7 cellular contexts compared by ENCODE assay signal in the genomic region with DNA sequence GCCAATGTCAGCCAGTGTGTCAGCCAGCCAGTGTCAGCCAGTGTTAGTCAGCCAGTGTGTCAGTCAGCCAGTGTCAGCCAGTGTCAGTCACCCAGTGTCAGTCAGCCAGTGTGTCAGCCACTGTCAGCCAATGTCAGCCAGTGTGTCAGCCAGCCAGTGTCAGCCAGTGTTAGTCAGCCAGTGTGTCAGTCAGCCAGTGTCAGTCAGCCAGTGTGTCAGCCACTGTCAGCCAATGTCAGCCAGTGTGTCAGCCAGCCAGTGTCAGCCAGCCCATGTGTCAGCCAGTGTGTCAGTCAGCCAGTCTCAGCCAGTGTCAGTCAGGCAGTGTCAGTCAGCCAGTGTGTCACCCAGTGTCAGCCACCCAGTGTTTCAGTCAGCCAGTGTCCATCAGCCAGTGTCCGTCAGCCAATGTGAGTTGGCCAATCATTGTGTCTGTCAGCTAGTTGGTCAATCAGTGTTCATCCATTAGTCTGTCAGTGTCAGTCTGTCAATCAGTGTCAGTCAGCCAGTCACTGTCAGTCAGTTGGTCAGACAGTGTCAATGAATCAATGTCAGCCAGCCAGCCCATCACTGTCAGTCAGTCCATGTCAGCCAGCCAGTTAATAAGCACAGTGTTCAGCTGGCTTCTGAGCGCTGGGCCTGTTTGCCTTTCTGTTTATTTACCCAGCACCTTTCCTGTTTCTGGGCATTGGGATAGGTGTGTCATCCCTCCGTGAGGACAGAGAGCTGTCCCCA. TPM values are rescaled to one million over a fixed set of nuclear protein-coding genes. Genes with fewer than 3 reads are reported as not detected.
DNase-seq lines count a peak whose midpoint lies in the region; ATAC-seq, FAIRE-seq and TF ChIP-seq lines count a peak whose summit lies in the region.
"Not testable (repeated sequence)": the region's sequence is repeated elsewhere in the genome, so short reads cannot be mapped to it uniquely, and the experiment has no call there.

No MANE protein-coding gene starts in this region.

- not testable (repeated sequence) for H3K9me3 ChIP-seq in H1 (ENCODE audit: insufficient read depth in 2 of 2, low read depth in 1 of 2, low read length in 1 of 2); mesenchymal stem cell (ENCODE audit: control insufficient read depth, low read length); sigmoid colon

- not testable (repeated sequence) for H3K14ac ChIP-seq in H1 (ENCODE audit: insufficient read length)
- H3K14ac ChIP-seq in mesenchymal stem cell (ENCODE audit: low read length in 2 of 2): peak overlapping the region in 1 of 2 experiments; percentile 0

- not testable (repeated sequence) for H3K9ac ChIP-seq in H1 (replicated peaks in 1 of 4; ENCODE audit: extremely low read depth in 1 of 4, low read depth in 3 of 4, low read length in 3 of 4); mesenchymal stem cell (ENCODE audit: low read length)

- POLR2A ChIA-PET in H1 (lab: Charles Lee; ENCODE audit: partially characterized antibody): not testable (repeated sequence)

- TF ChIP-seq EP300 in H1 (IDR thresholded peaks at IDR 0.05; ENCODE audit: borderline replicate concordance in 1 of 2, low read depth in 2 of 2, low read length in 2 of 2); sigmoid colon (IDR thresholded peaks at IDR 0.05): not testable (repeated sequence)

- TF ChIP-seq RAD21 in H1 (IDR thresholded peaks at IDR 0.05 in 1 of 2, conservative IDR thresholded peaks at IDR 0.05 in 1 of 2; ENCODE audit: low read depth in 2 of 2, low read length in 2 of 2): not testable (repeated sequence)

- not testable (repeated sequence) for H2BK120ac ChIP-seq in H1 (replicated peaks; ENCODE audit: low read depth, low read length); mesenchymal stem cell (ENCODE audit: low read depth, low read length)

- TF ChIP-seq CTCF in H1 (IDR thresholded peaks at IDR 0.05; ENCODE audit: control extremely low read depth in 1 of 3, insufficient read depth in 1 of 3, low read depth in 1 of 3, low read length in 3 of 3); sigmoid colon (IDR thresholded peaks at IDR 0.05): not testable (repeated sequence)

- not testable (repeated sequence) for H2AK5ac ChIP-seq in H1 (ENCODE audit: low read depth, low read length); mesenchymal stem cell (ENCODE audit: low read length, severe bottlenecking)

- H2BK5ac ChIP-seq in H1 (ENCODE audit: low read depth, low read length); mesenchymal stem cell (ENCODE audit: low read depth, low read length, poor library complexity, severe bottlenecking): not testable (repeated sequence)

- intact Hi-C loops in sigmoid colon (cut with DNase I): not testable (repeated sequence)

- not testable (repeated sequence) for H3K4me3 ChIP-seq in H1 (ENCODE audit: extremely low read depth in 1 of 4, insufficient read depth in 2 of 4, low read depth in 3 of 4, low read length in 4 of 4); mesenchymal stem cell (ENCODE audit: insufficient read depth in 1 of 2, low read depth in 1 of 2, low read length in 2 of 2); sigmoid colon

- H3K36me3 ChIP-seq in H1 (ENCODE audit: control insufficient read depth in 2 of 4, insufficient read depth in 4 of 4, low read length in 3 of 4); mesenchymal stem cell (ENCODE audit: control insufficient read depth in 1 of 2, insufficient read depth in 2 of 2, low read depth in 1 of 2, low read length in 2 of 2); sigmoid colon: not testable (repeated sequence)

- not testable (repeated sequence) for H4K5ac ChIP-seq in H1 (ENCODE audit: insufficient read length, low read depth, low read length)

- H3K23me2 ChIP-seq in H1 (ENCODE audit: low read depth, low read length): not testable (repeated sequence)

- not testable (repeated sequence) for H3K4me1 ChIP-seq in H1 (replicated peaks in 1 of 4; ENCODE audit: control insufficient read depth in 3 of 4, insufficient read depth in 4 of 4, low read length in 3 of 4); sigmoid colon
- peaks cover 18% of the 10 kb centered on the region for H3K4me1 ChIP-seq in mesenchymal stem cell (ENCODE audit: control insufficient read depth, insufficient read depth, low read depth, low read length)

- not testable (repeated sequence) for H3K27ac ChIP-seq in H1 (ENCODE audit: low read depth, low read length); mesenchymal stem cell (ENCODE audit: low read length, poor library complexity, severe bottlenecking); sigmoid colon

- not testable (repeated sequence) for H4K20me1 ChIP-seq in H1 (replicated peaks in 1 of 2; ENCODE audit: control insufficient read depth in 1 of 2, insufficient read depth in 2 of 2, low read length in 2 of 2)

- not testable (repeated sequence) for H3K18ac ChIP-seq in H1 (ENCODE audit: extremely low read depth, low read length)
- peak overlapping the region in 1 of 2 experiments; percentile 28 for H3K18ac ChIP-seq in mesenchymal stem cell (ENCODE audit: low read depth in 1 of 2, low read length in 2 of 2)

- H3K4me2 ChIP-seq in H1 (ENCODE audit: insufficient read depth in 1 of 2, low read depth in 2 of 2, low read length in 2 of 2); mesenchymal stem cell (ENCODE audit: low read length, poor library complexity, severe bottlenecking): not testable (repeated sequence)

- not testable (repeated sequence) for H2AFZ ChIP-seq in H1 (ENCODE audit: low read length); mesenchymal stem cell (ENCODE audit: low read depth, low read length)

- H3K56ac ChIP-seq in H1 (replicated peaks; ENCODE audit: insufficient read length, low read depth, low read length): not testable (repeated sequence)

- not testable (repeated sequence) for H2BK20ac ChIP-seq in H1 (ENCODE audit: low read length)

- CTCF ChIA-PET in H1 (lab: Charles Lee; ENCODE audit: partially characterized antibody): interaction anchor here (0.9 to 3.1 kb wide), 2 partner anchors 12 to 73 kb away, joined by 3 to 16 read pairs; no protein-coding TSS in a partner anchor

- not testable (repeated sequence) for H3K23ac ChIP-seq in H1 (ENCODE audit: insufficient read length); mesenchymal stem cell (ENCODE audit: low read length in 2 of 2)

- H3K4ac ChIP-seq in H1 (replicated peaks; ENCODE audit: insufficient read length, low read depth, low read length); mesenchymal stem cell (ENCODE audit: low read depth in 1 of 2, low read length in 2 of 2): not testable (repeated sequence)

- WGBS in H1 (ENCODE audit: extremely low coverage in 1 of 2, insufficient coverage in 1 of 2, insufficient read length in 1 of 2, insufficient replicate concordance in 2 of 2, low coverage in 1 of 2, low lambda C conversion rate in 2 of 2, missing lambda C conversion rate in 1 of 2), 2 experiments: 68% methylated on average over 3 of the region's 3 CpGs; no CpG with 5 or more reads in 1 of the 2 experiments
- WGBS in mesenchymal stem cell: 82% methylated on average over 3 of the region's 3 CpGs
- WGBS in sigmoid colon, 2 donors: 47 to 80% methylated on average over 3 of the region's 3 CpGs

- DNase-seq in NCI-H748 (lab: John Stamatoyannopoulos, UW; ENCODE audit: unreplicated experiment): peak; percentile 11
- peak; percentile 64 for DNase-seq in activated effector memory CD4-positive, alpha-beta T cell treated with anti-CD3 and anti-CD28 coated beads, Interleukin-2, amount 50 U/mL, for 16 hours
- not testable (repeated sequence) for DNase-seq in H1 (ENCODE audit: low read depth in 1 of 2, low spot score in 2 of 2); mesenchymal stem cell
- DNase-seq in sigmoid colon: peak; percentile 21

- TF ChIP-seq POLR2A in H1 (IDR thresholded peaks at IDR 0.05; ENCODE audit: control extremely low read depth in 1 of 2, low read depth in 2 of 2, low read length in 2 of 2); sigmoid colon (IDR thresholded peaks at IDR 0.05): not testable (repeated sequence)

- H4K91ac ChIP-seq in H1 (replicated peaks; ENCODE audit: insufficient read length, low read length): not testable (repeated sequence)
- H4K91ac ChIP-seq in mesenchymal stem cell (ENCODE audit: low read length): peak overlapping the region; percentile 36

- H3K27me3 ChIP-seq in H1 (replicated peaks in 1 of 4; ENCODE audit: control insufficient read depth in 3 of 4, extremely low read depth in 1 of 4, insufficient read depth in 3 of 4, low read length in 3 of 4); sigmoid colon: not testable (repeated sequence)
- H3K27me3 ChIP-seq in mesenchymal stem cell (ENCODE audit: control insufficient read depth in 1 of 2, insufficient read depth in 1 of 2, low read length in 2 of 2): peaks cover 0 to 44% of the 10 kb centered on the region in 2 experiments

- H3K79me2 ChIP-seq in H1 (ENCODE audit: control insufficient read depth in 1 of 2, insufficient read depth in 2 of 2, low read length in 2 of 2): not testable (repeated sequence)

- ATAC-seq in GM18907 (IDR thresholded peaks at IDR 0.05; ENCODE audit: unreplicated experiment): peak; percentile 26
- ATAC-seq in activated CD4-positive, CD25-positive, alpha-beta regulatory T cell treated with anti-CD3 and anti-CD28 coated beads, Interleukin-2, amount 50 U/mL, for 24 hours: peak; percentile 11 to 39

- peak overlapping the region; percentile 79; the same call in 1 of the 2 replicates for H4K8ac ChIP-seq in H1 (ENCODE audit: extremely low read depth, insufficient read depth, low read length)
- not testable (repeated sequence) for H4K8ac ChIP-seq in mesenchymal stem cell (ENCODE audit: low read length)

- not testable (repeated sequence) for H2BK12ac ChIP-seq in H1 (ENCODE audit: low read depth, low read length)
- H2BK12ac ChIP-seq in mesenchymal stem cell (ENCODE audit: low read length in 2 of 2): peak overlapping the region; percentile 19 to 20

- not testable (repeated sequence) for H2BK15ac ChIP-seq in H1 (ENCODE audit: low read length); mesenchymal stem cell (ENCODE audit: low read depth, poor library complexity, severe bottlenecking)

- FAIRE-seq in H1 (lab: Jason Lieb, UNC): not testable (repeated sequence)

- not testable (repeated sequence) for H3K79me1 ChIP-seq in H1 (ENCODE audit: low read depth, low read length); mesenchymal stem cell (replicated peaks; ENCODE audit: low read length, poor library complexity, severe bottlenecking)

RNA-seq across cellular contexts. Expression of gene ZC3H12D, which starts 40.3 kb away (rescaled TPM):
- total RNA-seq in H1 (2021; fragmentation: NEBNext Ultra II Directional; extraction: Animal tissue kit (Norgen Biotek cat#: 25700)): 0.07 and 0.08 TPM in 2 replicates
- polyA plus RNA-seq in H1 (2011; rRNA removed): 0.05 TPM in 2 replicates
- polyA plus RNA-seq in H1 (2011; cell fraction: cytosol; rRNA removed): 0.13 TPM
- polyA plus RNA-seq in H1 (2011; cell fraction: nucleus; rRNA removed): 0.20 TPM
- 0.03 to 0.09 TPM in 2 of 4 replicates, not detected in the others for polyA plus RNA-seq in H1 (2012, experiment 1 of 2)
- not detected for polyA plus RNA-seq in H1 (2012, experiment 2 of 2)
- 0.10 TPM for polyA plus RNA-seq in H1 (2013, experiment 1 of 2)
- 0.04 TPM for polyA plus RNA-seq in H1 (2013, experiment 2 of 2)
- 0.05 and 0.09 TPM in 2 replicates for polyA minus RNA-seq in H1 (2011; rRNA and poly(A)+ RNA removed)
- polyA minus RNA-seq in H1 (2011; cell fraction: cytosol; rRNA and poly(A)+ RNA removed): not detected
- polyA minus RNA-seq in H1 (2011; cell fraction: nucleus; rRNA and poly(A)+ RNA removed): 0.20 TPM
- 0.04 TPM for polyA plus RNA-seq in mesenchymal stem cell (2013, experiment 1 of 2)
- polyA plus RNA-seq in mesenchymal stem cell (2013, experiment 2 of 2): 0.04 TPM
- 1 to 10 TPM in 3 of 4 donors, under 1 TPM in 1; 0.71 to 4.9 (median 1.2) TPM for total RNA-seq in sigmoid colon
- 1 to 10 TPM; 3.6 to 9.2 (median 8.3) TPM for polyA plus RNA-seq in sigmoid colon

RNA-seq across cellular contexts. Expression of gene SUMO4, which starts 44.5 kb away (rescaled TPM):
- 1.0 and 1.3 TPM in 2 replicates for total RNA-seq in H1 (2021; fragmentation: NEBNext Ultra II Directional; extraction: Animal tissue kit (Norgen Biotek cat#: 25700))
- polyA plus RNA-seq in H1 (2011; rRNA removed) (0.09 TPM in 1 of 2 replicates, not detected in the other), sigmoid colon (under 1 TPM in 1 of 3 donors, not detected in 2; 0.39 TPM)
- not detected for polyA plus RNA-seq in H1 (2011; cell fraction: cytosol; rRNA removed)
- 0.29 TPM for polyA plus RNA-seq in H1 (2011; cell fraction: nucleus; rRNA removed)
- 0.15 to 0.35 TPM in 2 of 4 replicates, not detected in the others for polyA plus RNA-seq in H1 (2012, experiment 1 of 2)
- polyA plus RNA-seq in H1 (2012, experiment 2 of 2): not detected
- 0.22 TPM for polyA plus RNA-seq in H1 (2013, experiment 1 of 2)
- 0.07 TPM for polyA plus RNA-seq in H1 (2013, experiment 2 of 2)
- 2.1 and 2.5 TPM in 2 replicates for polyA minus RNA-seq in H1 (2011; rRNA and poly(A)+ RNA removed)
- polyA minus RNA-seq in H1 (2011; cell fraction: cytosol; rRNA and poly(A)+ RNA removed): not detected
- 6.0 TPM for polyA minus RNA-seq in H1 (2011; cell fraction: nucleus; rRNA and poly(A)+ RNA removed)
- polyA plus RNA-seq in mesenchymal stem cell (2013, experiment 1 of 2): 0.14 TPM
- 0.11 TPM for polyA plus RNA-seq in mesenchymal stem cell (2013, experiment 2 of 2)
- 10 to 100 TPM in 1 of 4 donors, 1 to 10 TPM in 3; 3.4 to 11.1 (median 5.7) TPM for total RNA-seq in sigmoid colon
